Comparison of ENCODE assay signal across 8 cellular contexts in genomic region chrX:107776649-107777535, GRCh38. TPM values are rescaled to one million over a fixed set of nuclear protein-coding genes. Genes with fewer than 3 reads are reported as not detected.
DNase-seq lines count a peak whose midpoint lies in the region; ATAC-seq, FAIRE-seq and TF ChIP-seq lines count a peak whose summit lies in the region.

No MANE protein-coding gene starts in this region.

- TF ChIP-seq POLR2A in GM12891 (IDR thresholded peaks at IDR 0.05; ENCODE audit: low read depth, low read length) = no peak

- H3K27ac Mint-ChIP-seq in T-helper 2 cell treated with Interferon-gamma antibody and Interleukin-4, amounts not matched to agents 5 μg/mL and 100 μg/mL, for 36 hours = peak overlapping the region; percentile 31

- H3K4me1 ChIP-seq in aorta (ENCODE audit: control insufficient read depth in 1 of 2, insufficient read depth in 2 of 2, low read length in 2 of 2) = peaks cover 0 to 2% of the 10 kb centered on the region in 2 donors

- H3K27me3 Mint-ChIP-seq in T-helper 2 cell treated with Interferon-gamma antibody and Interleukin-4, amounts not matched to agents 5 μg/mL and 100 μg/mL, for 36 hours (ENCODE audit: low read depth) = peaks cover 20% of the 10 kb centered on the region

- peak; percentile 95 for FAIRE-seq in GM12891 (lab: Jason Lieb, UNC)

- intact Hi-C loops in aorta (cut with DNase I) = loop anchor here (2.0 to 5.0 kb wide), 4 partner anchors 58 to 120 kb away; no protein-coding TSS in a partner anchor

- peaks cover 9% of the 10 kb centered on the region for H3K4me1 Mint-ChIP-seq in T-helper 2 cell treated with Interferon-gamma antibody and Interleukin-4, amounts not matched to agents 5 μg/mL and 100 μg/mL, for 36 hours (ENCODE audit: low read depth)

- H3K4me3 Mint-ChIP-seq in T-helper 2 cell treated with Interferon-gamma antibody and Interleukin-4, amounts not matched to agents 5 μg/mL and 100 μg/mL, for 36 hours = peak overlapping the region; percentile 91

- H3K9me3 ChIP-seq in aorta (ENCODE audit: control insufficient read depth, low read length) = no peaks in the 10 kb centered on the region

- no peaks in the 10 kb centered on the region for H3K9me3 Mint-ChIP-seq in T-helper 2 cell treated with Interferon-gamma antibody and Interleukin-4, amounts not matched to agents 5 μg/mL and 100 μg/mL, for 36 hours

- ATAC-seq in HG02884 (IDR thresholded peaks at IDR 0.05; ENCODE audit: unreplicated experiment) (peak; percentile 73), aorta (ENCODE audit: low FRiP score) (peak; percentile 90)

- H3K4me3 ChIP-seq in aorta (ENCODE audit: low read length in 2 of 2) = peak overlapping the region; percentile 32 to 59

- no peak overlapping the region for H3K27ac ChIP-seq in aorta (ENCODE audit: low read depth in 1 of 2, low read length in 2 of 2)

- 4 to 15% methylated on average over 20 of the region's 20 CpGs for WGBS in aorta, 2 donors

- DNase-seq in GM12891 (ENCODE audit: insufficient read length, low spot score) = peak; percentile 42
- DNase-seq in NCI-H1694 (lab: John Stamatoyannopoulos, UW) = peak; percentile 80
- DNase-seq in T-helper 2 cell treated with Interferon-gamma antibody and Interleukin-4, amounts not matched to agents 5 μg/mL and 100 μg/mL, for 36 hours (ENCODE audit: low spot score) = peak; percentile 73
- peak; percentile 91 for DNase-seq in astrocyte of the hippocampus (ENCODE audit: low read depth, low spot score)
- peak; percentile 54 to 93 for DNase-seq in hippocampal formation (lab: John Stamatoyannopoulos, UW)
- DNase-seq in renal cortical epithelial cell (ENCODE audit: low read depth) = peak; percentile 88
- DNase-seq in aorta = peak; percentile 83 to 86

- H3K36me3 ChIP-seq in aorta (ENCODE audit: control insufficient read depth in 1 of 2, insufficient read depth in 2 of 2, low read length in 1 of 2) = no peaks in the 10 kb centered on the region

- H3K36me3 Mint-ChIP-seq in T-helper 2 cell treated with Interferon-gamma antibody and Interleukin-4, amounts not matched to agents 5 μg/mL and 100 μg/mL, for 36 hours (ENCODE audit: low read depth) = no peaks in the 10 kb centered on the region

- H3K27me3 ChIP-seq in aorta (ENCODE audit: control insufficient read depth in 1 of 2, insufficient read depth in 2 of 2, low read length in 1 of 2) = no peaks in the 10 kb centered on the region

TF ChIP-seq in GM12891, 5 proteins besides CTCF, POLR2A, EP300 and RAD21:
- TF ChIP-seq PAX5 (IDR thresholded peaks at IDR 0.05; ENCODE audit: insufficient read depth, low read length, severe bottlenecking) (no peak), POU2F2 (IDR thresholded peaks at IDR 0.05; ENCODE audit: low read depth, low read length) (no peak), SPI1 (IDR thresholded peaks at IDR 0.05; ENCODE audit: low read depth, low read length) (no peak)

RNA-seq across cellular contexts. Expression of gene NCBP2L, which starts 0.6 kb away (rescaled TPM):
- not detected for polyA plus RNA-seq in GM12891 (2012; ENCODE audit: low read depth, missing spikeins)
- 0.30 TPM in 1 of 2 replicates, not detected in the other for total RNA-seq in renal cortical epithelial cell
- total RNA-seq in aorta = not detected
- polyA plus RNA-seq in aorta = not detected

RNA-seq across cellular contexts. Expression of gene TSC22D3, which starts 1.3 kb away (rescaled TPM):
- polyA plus RNA-seq in GM12891 (2012; ENCODE audit: low read depth, missing spikeins) = 53.8 TPM
- total RNA-seq in renal cortical epithelial cell (31.8 and 82.6 TPM in 2 replicates), aorta (100 to 1,000 TPM in 1 of 2 donors, 10 to 100 TPM in 1; 92.1 to 265 TPM)
- polyA plus RNA-seq in aorta = 100 to 1,000 TPM; 228 to 277 TPM

RNA-seq across cellular contexts. Expression of gene MID2, which starts 48.8 kb away (rescaled TPM):
- 0.06 TPM for polyA plus RNA-seq in GM12891 (2012; ENCODE audit: low read depth, missing spikeins)
- total RNA-seq in renal cortical epithelial cell (16.5 and 29.3 TPM in 2 replicates), aorta (10 to 100 TPM; 23.3 to 25.9 TPM)
- polyA plus RNA-seq in aorta = 1 to 10 TPM; 5.8 to 6.4 TPM
